8 cellular contexts compared by ENCODE assay signal in the genomic region with DNA sequence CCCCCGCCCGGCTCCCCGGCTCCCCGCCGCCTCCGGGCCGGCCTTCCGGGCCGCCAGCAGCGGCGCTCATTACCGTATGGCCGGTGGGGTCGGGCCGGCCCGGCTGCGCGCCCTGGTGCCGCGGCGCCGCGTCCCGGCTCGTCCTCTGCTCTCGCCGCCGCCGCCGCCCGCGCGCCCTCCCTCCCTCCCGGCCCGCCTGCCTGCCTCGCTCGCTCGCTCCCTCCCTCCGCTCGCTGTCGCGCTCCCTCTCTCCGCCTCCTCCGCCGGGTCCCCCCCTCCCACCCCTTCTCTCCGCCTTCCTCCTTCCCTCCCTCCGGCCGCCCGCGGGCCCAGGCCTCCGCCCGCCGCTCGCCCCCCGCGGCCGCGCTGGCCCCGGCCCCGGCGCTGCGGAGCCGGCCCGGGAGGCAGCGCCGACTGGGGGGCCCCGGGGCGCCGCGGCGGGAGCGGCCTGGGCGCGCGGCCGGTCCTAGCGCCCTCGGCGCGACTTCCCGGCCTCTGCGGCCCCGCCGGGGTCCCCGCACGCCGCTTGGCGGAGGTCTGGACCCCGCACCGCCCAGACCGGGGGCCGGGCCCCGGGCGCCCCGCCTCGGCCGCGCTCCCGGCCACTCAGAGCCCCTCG. TPM values are rescaled to one million over a fixed set of nuclear protein-coding genes. Genes with fewer than 3 reads are reported as not detected.
DNase-seq lines count a peak whose midpoint lies in the region; ATAC-seq and TF ChIP-seq lines count a peak whose summit lies in the region.

A gene (minus strand): TSS at position 173 of the 619 bp plus-strand sequence. CDS start 27,941 bp downstream, outside the sequence.

- H3K4me3 ChIP-seq in effector memory CD4-positive, alpha-beta T cell (ENCODE audit: insufficient read depth, low read depth, low read length, poor library complexity, severe bottlenecking): peak within 1 kb of the TSS; percentile 60
- peak within 1 kb of the TSS; percentile 66 for H3K4me3 ChIP-seq in lung

- H3K36me3 ChIP-seq in effector memory CD4-positive, alpha-beta T cell (ENCODE audit: control insufficient read depth, insufficient read depth, low read length): no peaks in the 10 kb centered on the region
- H3K36me3 ChIP-seq in lung (ENCODE audit: control insufficient read depth in 2 of 2, insufficient read depth in 2 of 2, low read length in 2 of 2): peaks cover 0 to 3% of the 10 kb centered on the region in 2 donors

- H3K27ac ChIP-seq in effector memory CD4-positive, alpha-beta T cell (ENCODE audit: insufficient read depth, low read length, poor library complexity, severe bottlenecking): peak within 1 kb of the TSS; percentile 4
- H3K27ac ChIP-seq in lung (ENCODE audit: low read depth in 1 of 2, low read length in 1 of 2): peak within 1 kb of the TSS; percentile 66 to 88

- peak within 1 kb of the TSS; percentile 76 for H3K4me3 Mint-ChIP-seq in activated CD8-positive, alpha-beta T cell treated with anti-CD3 and anti-CD28 coated beads for 36 hours

- no peaks in the 10 kb centered on the region for H3K27me3 ChIP-seq in effector memory CD4-positive, alpha-beta T cell (replicated peaks; ENCODE audit: control insufficient read depth, insufficient read depth, low read length, poor library complexity, severe bottlenecking)
- no peaks in the 10 kb centered on the region for H3K27me3 ChIP-seq in lung (ENCODE audit: control insufficient read depth, insufficient read depth)

- WGBS in lung, 2 donors: 1% methylated on average over 15 to 100 of the region's 100 CpGs

- no peaks in the 10 kb centered on the region for H3K9me3 ChIP-seq in effector memory CD4-positive, alpha-beta T cell (ENCODE audit: control insufficient read depth, low read length)
- no peaks in the 10 kb centered on the region for H3K9me3 ChIP-seq in lung (ENCODE audit: control insufficient read depth in 2 of 2, insufficient read depth in 1 of 2, low read length in 1 of 2)

- peak; percentile 39 for DNase-seq in A172 (ENCODE audit: low spot score)
- peak; percentile 37 for DNase-seq in NCI-H2227 treated with DMSO at 0.1 percent for 48 hours (lab: John Stamatoyannopoulos, UW)
- peak; percentile 72 for DNase-seq in activated CD8-positive, alpha-beta T cell treated with anti-CD3 and anti-CD28 coated beads for 36 hours
- peak in 1 of 3 donors; percentile 30 for DNase-seq in effector memory CD4-positive, alpha-beta T cell
- DNase-seq in lung (ENCODE audit: low spot score): peak; percentile 64
- peak; percentile 45 to 63 for DNase-seq in stimulated activated CD8-positive, alpha-beta memory T cell treated with anti-CD3 and anti-CD28 coated beads, Interleukin-15, amount 100 ng/mL, for 4 hours (ENCODE audit: low read depth in 2 of 2)

- H3K4me1 Mint-ChIP-seq in activated CD8-positive, alpha-beta T cell treated with anti-CD3 and anti-CD28 coated beads for 36 hours (ENCODE audit: low read depth): peaks cover 54% of the 10 kb centered on the region

- no peaks in the 10 kb centered on the region for H3K27me3 Mint-ChIP-seq in activated CD8-positive, alpha-beta T cell treated with anti-CD3 and anti-CD28 coated beads for 36 hours

- H3K4me1 ChIP-seq in effector memory CD4-positive, alpha-beta T cell (ENCODE audit: control insufficient read depth, insufficient read depth, low read length, poor library complexity, severe bottlenecking): peaks cover 25% of the 10 kb centered on the region
- H3K4me1 ChIP-seq in lung (ENCODE audit: control insufficient read depth in 2 of 2, insufficient read depth in 2 of 2, low read length in 2 of 2): peaks cover 0 to 18% of the 10 kb centered on the region in 2 donors

- TF ChIP-seq POLR2A in GM18505 (IDR thresholded peaks at IDR 0.05; ENCODE audit: borderline replicate concordance, extremely low read depth, insufficient read depth, insufficient read length): no peak

- intact Hi-C loops in activated CD8-positive, alpha-beta T cell treated with anti-CD3 and anti-CD28 coated beads for 36 hours (cut with micrococcal nuclease): loop anchor here (5.0 kb wide), 1 partner anchor 35 kb away; no protein-coding TSS in a partner anchor

- peaks cover 12% of the 10 kb centered on the region for H3K36me3 Mint-ChIP-seq in activated CD8-positive, alpha-beta T cell treated with anti-CD3 and anti-CD28 coated beads for 36 hours (ENCODE audit: low read depth)

- no peaks in the 10 kb centered on the region for H3K9me3 Mint-ChIP-seq in activated CD8-positive, alpha-beta T cell treated with anti-CD3 and anti-CD28 coated beads for 36 hours

- no peak for TF ChIP-seq CTCF in activated CD8-positive, alpha-beta T cell treated with anti-CD3 and anti-CD28 coated beads for 36 hours (IDR thresholded peaks at IDR 0.05)
- TF ChIP-seq CTCF in lung (IDR thresholded peaks at IDR 0.05; ENCODE audit: control extremely low read depth, extremely low read depth): no peak

- POLR2A ChIA-PET in activated CD8-positive, alpha-beta T cell treated with anti-CD3 and anti-CD28 coated beads for 36 hours (lab: Charles Lee): interaction anchor here (0.9 to 2.1 kb wide), 4 partner anchors 17 to 40 kb away, joined by 3 to 12 read pairs (median 4); no protein-coding TSS in a partner anchor

- CTCF ChIA-PET in activated CD8-positive, alpha-beta T cell treated with anti-CD3 and anti-CD28 coated beads for 36 hours (lab: Charles Lee): interaction anchor here (1.4 to 3.3 kb wide), 8 partner anchors 14 to 65 kb away, joined by 4 to 14 read pairs (median 7); no protein-coding TSS in a partner anchor

- ATAC-seq in GM18505 (IDR thresholded peaks at IDR 0.05; ENCODE audit: unreplicated experiment): peak; percentile 32
- peak; percentile 29 for ATAC-seq in HG02973 (IDR thresholded peaks at IDR 0.05; ENCODE audit: unreplicated experiment)
- ATAC-seq in activated CD8-positive, alpha-beta T cell treated with anti-CD3 and anti-CD28 coated beads for 36 hours: peak; percentile 24
- peak; percentile 5 for ATAC-seq in lung (ENCODE audit: insufficient read depth, low FRiP score)

- peak within 1 kb of the TSS; percentile 80 for H3K27ac Mint-ChIP-seq in activated CD8-positive, alpha-beta T cell treated with anti-CD3 and anti-CD28 coated beads for 36 hours

RNA-seq across cellular contexts. Expression of the gene that starts here (rescaled TPM):
- 4.5 and 6.8 TPM in 2 replicates for total RNA-seq in A172 (2014; rRNA removed; shearing (Covaris generic))
- total RNA-seq in activated CD8-positive, alpha-beta T cell treated with anti-CD3 and anti-CD28 coated beads for 36 hours: 10 to 100 TPM; 84.8 to 97.8 TPM
- 10 to 100 TPM; 41.2 to 61.0 TPM for total RNA-seq in lung
- 10 to 100 TPM in 1 of 2 donors, 1 to 10 TPM in 1; 9.2 to 12.6 TPM for polyA plus RNA-seq in lung
